Comparison of ENCODE assay signal across 23 cellular contexts in genomic region chrX:145923376-145923775, GRCh38.
"Had no signal": no experiment of that assay in that cellular context is flagged by ENCODE, and none has a peak within 500 bp of the region (broad histone marks: within the 10 kb centered on the region; RNA-seq: fewer than 3 reads in every experiment).

No MANE protein-coding gene starts in this region.

- H3K27me3 ChIP-seq: body of pancreas, hepatocyte, transverse colon had no signal

- H3K4me1 ChIP-seq: body of pancreas, left ventricle myocardium inferior, transverse colon had no signal

- ATAC-seq: body of pancreas; natural killer cell; stimulated activated naive B cell treated with anti-CD40 and anti-IgM and Interleukin-4, amounts not matched to agents 10 μg/mL and 1 μg/mL and 100 μg/mL, for 72 hours had no signal

- H3K4me1 Mint-ChIP-seq: activated CD4-positive, alpha-beta memory T cell treated with anti-CD3 and anti-CD28 coated beads, Interleukin-2, amount 10 ng/mL, durations not matched to agents 7 days and 5 days; activated CD4-positive, alpha-beta T cell treated with anti-CD3 and anti-CD28 coated beads, Interleukin-2, amount 10 ng/mL, durations not matched to agents 24 days and 14 days; activated naive CD4-positive, alpha-beta T cell treated with anti-CD3 and anti-CD28 coated beads, Interleukin-2, amount 50 U/mL, for 24 hours; natural killer cell; stimulated activated naive B cell treated with anti-CD40 and anti-IgM and Interleukin-4, amounts not matched to agents 10 μg/mL and 1 μg/mL and 100 μg/mL, for 72 hours had no signal

- H3K4me3 ChIP-seq: body of pancreas, hepatocyte, left ventricle myocardium inferior, transverse colon had no signal

- H3K36me3 Mint-ChIP-seq: activated naive CD4-positive, alpha-beta T cell treated with anti-CD3 and anti-CD28 coated beads, Interleukin-2, amount 50 U/mL, for 24 hours; natural killer cell; stimulated activated naive B cell treated with anti-CD40 and anti-IgM and Interleukin-4, amounts not matched to agents 10 μg/mL and 1 μg/mL and 100 μg/mL, for 72 hours had no signal

- H3K36me3 ChIP-seq: left ventricle myocardium inferior, transverse colon had no signal

- H3K4me3 Mint-ChIP-seq: activated CD4-positive, alpha-beta memory T cell treated with anti-CD3 and anti-CD28 coated beads, Interleukin-2, amount 10 ng/mL, durations not matched to agents 7 days and 5 days; activated CD4-positive, alpha-beta T cell treated with anti-CD3 and anti-CD28 coated beads, Interleukin-2, amount 10 ng/mL, durations not matched to agents 24 days and 14 days; activated naive CD4-positive, alpha-beta T cell treated with anti-CD3 and anti-CD28 coated beads, Interleukin-2, amount 50 U/mL, for 24 hours; natural killer cell; stimulated activated naive B cell treated with anti-CD40 and anti-IgM and Interleukin-4, amounts not matched to agents 10 μg/mL and 1 μg/mL and 100 μg/mL, for 72 hours had no signal

- H3K9me3 Mint-ChIP-seq: activated CD4-positive, alpha-beta memory T cell treated with anti-CD3 and anti-CD28 coated beads, Interleukin-2, amount 10 ng/mL, durations not matched to agents 7 days and 5 days; activated CD4-positive, alpha-beta T cell treated with anti-CD3 and anti-CD28 coated beads, Interleukin-2, amount 10 ng/mL, durations not matched to agents 24 days and 14 days had no signal

- DNase-seq: activated CD4-positive, alpha-beta memory T cell treated with anti-CD3 and anti-CD28 coated beads, Interleukin-2, amount 10 ng/mL, durations not matched to agents 7 days and 5 days; activated CD4-positive, alpha-beta T cell treated with anti-CD3 and anti-CD28 coated beads, Interleukin-2, amount 10 ng/mL, durations not matched to agents 24 days and 14 days; activated CD4-positive, CD25-positive, alpha-beta regulatory T cell; activated gamma-delta T cell treated with Interleukin-2 at 50 U/mL for 16 hours; activated T-cell treated with anti-CD3 and anti-CD28 coated beads for 4 hours; anterior cingulate cortex; body of pancreas; glutamatergic neuron; left ventricle myocardium inferior; midbrain; natural killer cell; retina; stimulated activated CD4-positive, alpha-beta T cell treated with anti-CD3 and anti-CD28 coated beads, Interleukin-2, amount 100 ng/mL, for 48 hours; stimulated activated CD8-positive, alpha-beta memory T cell treated with anti-CD3 and anti-CD28 coated beads, Interleukin-4, amount 100 ng/mL, for 48 hours; stimulated activated naive B cell treated with anti-CD40 and anti-IgM and Interleukin-4, amounts not matched to agents 10 μg/mL and 1 μg/mL and 100 μg/mL, for 72 hours; T1000; transverse colon had no signal

- H3K27me3 Mint-ChIP-seq: activated CD4-positive, alpha-beta memory T cell treated with anti-CD3 and anti-CD28 coated beads, Interleukin-2, amount 10 ng/mL, durations not matched to agents 7 days and 5 days; activated CD4-positive, alpha-beta T cell treated with anti-CD3 and anti-CD28 coated beads, Interleukin-2, amount 10 ng/mL, durations not matched to agents 24 days and 14 days; activated naive CD4-positive, alpha-beta T cell treated with anti-CD3 and anti-CD28 coated beads, Interleukin-2, amount 50 U/mL, for 24 hours; progenitor cell of endocrine pancreas; stimulated activated naive B cell treated with anti-CD40 and anti-IgM and Interleukin-4, amounts not matched to agents 10 μg/mL and 1 μg/mL and 100 μg/mL, for 72 hours had no signal

- H3K27ac Mint-ChIP-seq: activated CD4-positive, alpha-beta memory T cell treated with anti-CD3 and anti-CD28 coated beads, Interleukin-2, amount 10 ng/mL, durations not matched to agents 7 days and 5 days; activated CD4-positive, alpha-beta T cell treated with anti-CD3 and anti-CD28 coated beads, Interleukin-2, amount 10 ng/mL, durations not matched to agents 24 days and 14 days; activated naive CD4-positive, alpha-beta T cell treated with anti-CD3 and anti-CD28 coated beads, Interleukin-2, amount 50 U/mL, for 24 hours; natural killer cell; progenitor cell of endocrine pancreas; stimulated activated naive B cell treated with anti-CD40 and anti-IgM and Interleukin-4, amounts not matched to agents 10 μg/mL and 1 μg/mL and 100 μg/mL, for 72 hours had no signal

- H2AFZ ChIP-seq: hepatocyte had no signal

- H3K4me2 ChIP-seq: hepatocyte had no signal

- H3K9me3 ChIP-seq: body of pancreas, left ventricle myocardium inferior, transverse colon had no signal

- H3K27ac ChIP-seq: body of pancreas, hepatocyte, left ventricle myocardium inferior, transverse colon had no signal

- FAIRE-seq: endometrium, frontal cortex, urothelium cell line had no signal

- H3K79me2 ChIP-seq: hepatocyte had no signal
